ENCODE assay signal across 8 cellular contexts in genomic region chr19:17681505-17682125, GRCh38. TPM values are rescaled to one million over a fixed set of nuclear protein-coding genes. Genes with fewer than 3 reads are reported as not detected.
DNase-seq lines count a peak whose midpoint lies in the region; ATAC-seq, FAIRE-seq and TF ChIP-seq lines count a peak whose summit lies in the region.

No MANE protein-coding gene starts in this region.

- H4K91ac ChIP-seq in H1 (replicated peaks; ENCODE audit: insufficient read length, low read length), result no peak overlapping the region

- no peak overlapping the region for H2AK5ac ChIP-seq in H1 (ENCODE audit: low read depth, low read length)

- DNase-seq in H4 (ENCODE audit: low spot score) (peak; percentile 55), T-cell (peak in 19 of 34 experiments; percentile 5 to 36 (median 22)), H1 (ENCODE audit: low read depth in 1 of 2, low spot score in 2 of 2) (peak in 1 of 2 experiments; percentile 90), sciatic nerve (ENCODE audit: low spot score) (no peak), NCI-H748 (lab: John Stamatoyannopoulos, UW; ENCODE audit: unreplicated experiment) (no peak), tibial nerve (ENCODE audit: low spot score in 2 of 2) (no peak)

- H2BK12ac ChIP-seq in H1 (ENCODE audit: low read depth, low read length), result no peak overlapping the region

- no peak overlapping the region for H3K4ac ChIP-seq in H1 (replicated peaks; ENCODE audit: insufficient read length, low read depth, low read length)

- peaks cover 10 to 23% of the 10 kb centered on the region in 2 experiments for H4K20me1 ChIP-seq in H1 (replicated peaks in 1 of 2; ENCODE audit: control insufficient read depth in 1 of 2, insufficient read depth in 2 of 2, low read length in 2 of 2)

- no peaks in the 10 kb centered on the region for H3K36me3 Mint-ChIP-seq in T-cell

- TF ChIP-seq RAD21 in H1 (IDR thresholded peaks at IDR 0.05 in 1 of 2, conservative IDR thresholded peaks at IDR 0.05 in 1 of 2; ENCODE audit: low read depth in 2 of 2, low read length in 2 of 2), result no peak

- FAIRE-seq in H1 (lab: Jason Lieb, UNC), result no peak

- H3K36me3 ChIP-seq in H1 (ENCODE audit: control insufficient read depth in 2 of 4, insufficient read depth in 4 of 4, low read length in 3 of 4) (no peaks in the 10 kb centered on the region), tibial nerve (no peaks in the 10 kb centered on the region)

- intact Hi-C loops in sciatic nerve (cut with DNase I), result no loop called here

- no peak overlapping the region for H3K4me3 Mint-ChIP-seq in T-cell

- H3K4me1 ChIP-seq in H1 (replicated peaks in 1 of 4; ENCODE audit: control insufficient read depth in 3 of 4, insufficient read depth in 4 of 4, low read length in 3 of 4) (peaks cover 2 to 17% (median 10%) of the 10 kb centered on the region in 4 experiments), tibial nerve (peaks cover 0 to 22% (median 12%) of the 10 kb centered on the region in 4 donors)

- no peak for TF ChIP-seq CTCF in H1 (IDR thresholded peaks at IDR 0.05; ENCODE audit: control extremely low read depth in 1 of 3, insufficient read depth in 1 of 3, low read depth in 1 of 3, low read length in 3 of 3)
- TF ChIP-seq CTCF in tibial nerve (IDR thresholded peaks at IDR 0.05), result no peak

- H2BK20ac ChIP-seq in H1 (ENCODE audit: low read length), result no peak overlapping the region

- CTCF ChIA-PET in T-cell (lab: Charles Lee), result interaction anchor here in 1 of 2 donors (0.6 to 0.7 kb wide), 2 partner anchors 10 to 19 kb away, joined by 3 read pairs; no protein-coding TSS in a partner anchor
- CTCF ChIA-PET in H1 (lab: Charles Lee; ENCODE audit: partially characterized antibody), result interaction anchor here (0.5 to 3.6 kb wide), 4 partner anchors 22 to 290 kb away, joined by 3 to 14 read pairs (median 4); no protein-coding TSS in a partner anchor

- H3K18ac ChIP-seq in H1 (ENCODE audit: extremely low read depth, low read length), result no peak overlapping the region

- peaks cover 65 to 81% of the 10 kb centered on the region in 2 donors for H3K27me3 Mint-ChIP-seq in T-cell

- H3K27me3 ChIP-seq in H1 (replicated peaks in 1 of 4; ENCODE audit: control insufficient read depth in 3 of 4, extremely low read depth in 1 of 4, insufficient read depth in 3 of 4, low read length in 3 of 4), result no peaks in the 10 kb centered on the region
- peaks cover 0 to 88% of the 10 kb centered on the region in 2 donors for H3K27me3 ChIP-seq in tibial nerve

- H3K4me2 ChIP-seq in H1 (ENCODE audit: insufficient read depth in 1 of 2, low read depth in 2 of 2, low read length in 2 of 2), result no peak overlapping the region

- ATAC-seq in T-cell (replicated peaks in 1 of 4) (no peak), sciatic nerve (peak; percentile 50), HG03095 (IDR thresholded peaks at IDR 0.05; ENCODE audit: unreplicated experiment) (no peak), GM21526 (IDR thresholded peaks at IDR 0.05; ENCODE audit: low FRiP score, unreplicated experiment) (no peak)

- H2BK15ac ChIP-seq in H1 (ENCODE audit: low read length), result no peak overlapping the region

- peaks cover 14 to 65% of the 10 kb centered on the region in 2 experiments for H3K79me2 ChIP-seq in H1 (ENCODE audit: control insufficient read depth in 1 of 2, insufficient read depth in 2 of 2, low read length in 2 of 2)

- peaks cover 8% of the 10 kb centered on the region; the same call in 1 of the 2 replicates for H3K23me2 ChIP-seq in H1 (ENCODE audit: low read depth, low read length)

- no peak for TF ChIP-seq POLR2A in H1 (IDR thresholded peaks at IDR 0.05; ENCODE audit: control extremely low read depth in 1 of 2, low read depth in 2 of 2, low read length in 2 of 2)
- TF ChIP-seq POLR2A in tibial nerve (IDR thresholded peaks at IDR 0.05), result no peak

- 73% methylated on average over 24 of the region's 25 CpGs; no CpG with 5 or more reads in 1 of the 2 experiments for WGBS in H1 (ENCODE audit: extremely low coverage in 1 of 2, insufficient coverage in 1 of 2, insufficient read length in 1 of 2, insufficient replicate concordance in 2 of 2, low coverage in 1 of 2, low lambda C conversion rate in 2 of 2, missing lambda C conversion rate in 1 of 2), 2 experiments
- WGBS in tibial nerve, 2 donors, result 48 to 51% methylated on average over 25 of the region's 25 CpGs

- H2BK5ac ChIP-seq in H1 (ENCODE audit: low read depth, low read length), result no peak overlapping the region

- no peak overlapping the region for H2AFZ ChIP-seq in H1 (ENCODE audit: low read length)

- no peak overlapping the region for H3K23ac ChIP-seq in H1 (ENCODE audit: insufficient read length)

- no peak overlapping the region for H2BK120ac ChIP-seq in H1 (replicated peaks; ENCODE audit: low read depth, low read length)

- H3K79me1 ChIP-seq in H1 (ENCODE audit: low read depth, low read length), result peaks cover 21% of the 10 kb centered on the region

- H4K5ac ChIP-seq in H1 (ENCODE audit: insufficient read length, low read depth, low read length), result no peak overlapping the region

- no peak for TF ChIP-seq EP300 in H1 (IDR thresholded peaks at IDR 0.05; ENCODE audit: borderline replicate concordance in 1 of 2, low read depth in 2 of 2, low read length in 2 of 2)
- TF ChIP-seq EP300 in tibial nerve (IDR thresholded peaks at IDR 0.05), result no peak

- no peak overlapping the region for H3K14ac ChIP-seq in H1 (ENCODE audit: insufficient read length)

- no peak overlapping the region for H3K27ac ChIP-seq in H1 (ENCODE audit: low read depth, low read length)
- H3K27ac ChIP-seq in tibial nerve, result no peak overlapping the region

- H3K4me3 ChIP-seq in H1 (ENCODE audit: extremely low read depth in 1 of 4, insufficient read depth in 2 of 4, low read depth in 3 of 4, low read length in 4 of 4), result no peak overlapping the region
- H3K4me3 ChIP-seq in tibial nerve, result no peak overlapping the region

- no peaks in the 10 kb centered on the region for H3K9me3 Mint-ChIP-seq in T-cell

- H3K9me3 ChIP-seq in H1 (ENCODE audit: insufficient read depth in 2 of 2, low read depth in 1 of 2, low read length in 1 of 2), result no peaks in the 10 kb centered on the region
- no peaks in the 10 kb centered on the region for H3K9me3 ChIP-seq in tibial nerve

- H3K27ac Mint-ChIP-seq in T-cell, result no peak overlapping the region

- H4K8ac ChIP-seq in H1 (ENCODE audit: extremely low read depth, insufficient read depth, low read length), result no peak overlapping the region

- POLR2A ChIA-PET in T-cell (lab: Charles Lee) (no interaction called here), H1 (lab: Charles Lee; ENCODE audit: partially characterized antibody) (interaction anchor here (1.1 to 1.2 kb wide), 2 partner anchors 9 to 10 kb away, joined by 3 to 4 read pairs; no protein-coding TSS in a partner anchor)

- peaks cover 0 to 15% (median 5%) of the 10 kb centered on the region in 3 donors for H3K4me1 Mint-ChIP-seq in T-cell

- no peak overlapping the region for H3K56ac ChIP-seq in H1 (replicated peaks; ENCODE audit: insufficient read length, low read depth, low read length)

- no peak overlapping the region for H3K9ac ChIP-seq in H1 (replicated peaks in 1 of 4; ENCODE audit: extremely low read depth in 1 of 4, low read depth in 3 of 4, low read length in 3 of 4)

TF ChIP-seq in H1, 55 proteins besides CTCF, POLR2A, EP300 and RAD21 (continues in another document):
- TF ChIP-seq CBX8 (IDR thresholded peaks at IDR 0.05; ENCODE audit: borderline replicate concordance, low read depth, low read length), result no peak
- TF ChIP-seq NRF1 (IDR thresholded peaks at IDR 0.05; ENCODE audit: low read depth, low read length), result no peak
- TF ChIP-seq GABPA (IDR thresholded peaks at IDR 0.05; ENCODE audit: borderline replicate concordance, insufficient read depth, low read length), result no peak
- no peak for TF ChIP-seq MAFK (IDR thresholded peaks at IDR 0.05; ENCODE audit: low read depth, low read length)
- peak; percentile 78 for TF ChIP-seq JUN (IDR thresholded peaks at IDR 0.05; ENCODE audit: low read depth, low read length)
- TF ChIP-seq E2F6 (IDR thresholded peaks at IDR 0.05), result no peak
- TF ChIP-seq RNF2 (IDR thresholded peaks at IDR 0.05; ENCODE audit: borderline replicate concordance, low read depth, low read length, missing control alignments, poor library complexity, severe bottlenecking), result no peak
- TF ChIP-seq SIRT6 (IDR thresholded peaks at IDR 0.05; ENCODE audit: low read length), result no peak

RNA-seq across cellular contexts. Expression of gene UNC13A, which starts 6.5 kb away (rescaled TPM):
- 0.04 TPM in 1 of 2 replicates, not detected in the other for total RNA-seq in H4 (2014; rRNA removed; shearing (Covaris generic))
- under 1 TPM in 4 of 5 donors, not detected in 1; 0.07 to 0.18 (median 0.13) TPM for total RNA-seq in T-cell
- total RNA-seq in H1 (2021; fragmentation: NEBNext Ultra II Directional; extraction: Animal tissue kit (Norgen Biotek cat#: 25700)), result 45.0 and 47.6 TPM in 2 replicates
- 13.1 and 15.8 TPM in 2 replicates for polyA plus RNA-seq in H1 (2011; rRNA removed)
- polyA plus RNA-seq in H1 (2011; cell fraction: cytosol; rRNA removed), result 16.9 TPM
- 49.4 TPM for polyA plus RNA-seq in H1 (2011; cell fraction: nucleus; rRNA removed)
- polyA plus RNA-seq in H1 (2012, experiment 1 of 2), result 26.1 to 33.9 TPM (median 30.6 TPM) in 4 replicates
- 6.6 TPM for polyA plus RNA-seq in H1 (2012, experiment 2 of 2)
- 18.5 TPM for polyA plus RNA-seq in H1 (2013, experiment 1 of 2)
- polyA plus RNA-seq in H1 (2013, experiment 2 of 2), result 18.8 TPM
- 30.3 and 40.8 TPM in 2 replicates for polyA minus RNA-seq in H1 (2011; rRNA and poly(A)+ RNA removed)
- 22.1 TPM for polyA minus RNA-seq in H1 (2011; cell fraction: cytosol; rRNA and poly(A)+ RNA removed)
- polyA minus RNA-seq in H1 (2011; cell fraction: nucleus; rRNA and poly(A)+ RNA removed), result 31.9 TPM
- 0.13 TPM for total RNA-seq in sciatic nerve
- under 1 TPM; 0.21 to 0.78 (median 0.41) TPM for total RNA-seq in tibial nerve

RNA-seq across cellular contexts. Expression of gene MAP1S, which starts 37.7 kb away (rescaled TPM):
- total RNA-seq in H4 (2014; rRNA removed; shearing (Covaris generic)), result 6.7 and 14.6 TPM in 2 replicates
- 10 to 100 TPM; 32.8 to 78.5 (median 66.0) TPM for total RNA-seq in T-cell
- total RNA-seq in H1 (2021; fragmentation: NEBNext Ultra II Directional; extraction: Animal tissue kit (Norgen Biotek cat#: 25700)), result 115 and 116 TPM in 2 replicates
- polyA plus RNA-seq in H1 (2011; rRNA removed), result 66.7 and 161 TPM in 2 replicates
- 36.1 TPM for polyA plus RNA-seq in H1 (2011; cell fraction: cytosol; rRNA removed)
- 88.4 TPM for polyA plus RNA-seq in H1 (2011; cell fraction: nucleus; rRNA removed)
- polyA plus RNA-seq in H1 (2012, experiment 1 of 2), result 82.0 to 146 TPM (median 135 TPM) in 4 replicates
- polyA plus RNA-seq in H1 (2012, experiment 2 of 2), result 65.2 TPM
- polyA plus RNA-seq in H1 (2013, experiment 1 of 2), result 49.7 TPM
- 45.9 TPM for polyA plus RNA-seq in H1 (2013, experiment 2 of 2)
- 67.0 and 81.2 TPM in 2 replicates for polyA minus RNA-seq in H1 (2011; rRNA and poly(A)+ RNA removed)
- polyA minus RNA-seq in H1 (2011; cell fraction: cytosol; rRNA and poly(A)+ RNA removed), result 103 TPM
- 39.2 TPM for polyA minus RNA-seq in H1 (2011; cell fraction: nucleus; rRNA and poly(A)+ RNA removed)
- 55.8 TPM for total RNA-seq in sciatic nerve
- total RNA-seq in tibial nerve, result 10 to 100 TPM; 23.4 to 39.3 (median 31.2) TPM

Comparison
In these comparisons a context has a peak if more than half of its experiments do, and no peak if none do; other contexts are left out.
1. DNase-seq: peak in H4 (single experiment) and T-cell (19 of 34); none in sciatic nerve (single experiment), NCI-H748 (single experiment) and tibial nerve (0 of 2).
2. RNA of gene UNC13A, which starts 6.5 kb away (total RNA-seq): 45.0 to 47.6 TPM in H1; 0.21 to 0.78 TPM in tibial nerve, 0.13 TPM in sciatic nerve (single experiment), 0.07 to 0.18 TPM in T-cell and 0.04 TPM in H4; every median in the first group is over 10 times any median in the second.